In genomic region chr2:169841625-169842024, GRCh38 we compare ENCODE assay signal across 4 cellular contexts. TPM values are rescaled to one million over a fixed set of nuclear protein-coding genes. Genes with fewer than 3 reads are reported as not detected.
DNase-seq lines count a peak whose midpoint lies in the region; ATAC-seq and TF ChIP-seq lines count a peak whose summit lies in the region.
"Not testable (repeated sequence)": the region's sequence is repeated elsewhere in the genome, so short reads cannot be mapped to it uniquely, and the experiment has no call there.

No MANE protein-coding gene starts in this region.

- peak overlapping the region; percentile 19 for H3K4me3 Mint-ChIP-seq in T-helper 17 cell

- ATAC-seq in T-helper 17 cell, result not testable (repeated sequence)

- not testable (repeated sequence) for H3K4me3 ChIP-seq in cardiac muscle cell, left ventricle myocardium inferior, testis

- not testable (repeated sequence) for H3K27ac Mint-ChIP-seq in T-helper 17 cell

- not testable (repeated sequence) for TF ChIP-seq CTCF in cardiac muscle cell (IDR thresholded peaks at IDR 0.05; ENCODE audit: low read depth, low read length); left ventricle myocardium inferior (IDR thresholded peaks at IDR 0.05; ENCODE audit: borderline replicate concordance); testis (IDR thresholded peaks at IDR 0.05)

- H3K36me3 ChIP-seq in cardiac muscle cell; left ventricle myocardium inferior; testis (ENCODE audit: low read depth, missing control alignments): not testable (repeated sequence)

- H3K9me3 ChIP-seq in T-helper 17 cell (ENCODE audit: control insufficient read depth, low read length, poor library complexity, severe bottlenecking); cardiac muscle cell (ENCODE audit: low read depth); left ventricle myocardium inferior (replicated peaks); testis: not testable (repeated sequence)

- 86% methylated on average over 24 of the region's 24 CpGs; no CpG with 5 or more reads in 1 of the 2 donors for WGBS in testis, 2 donors

- TF ChIP-seq POLR2A in testis (IDR thresholded peaks at IDR 0.05), result not testable (repeated sequence)

- not testable (repeated sequence) for H3K36me3 Mint-ChIP-seq in T-helper 17 cell (ENCODE audit: low read depth)

- H3K27ac ChIP-seq in cardiac muscle cell (peak overlapping the region; percentile 96), left ventricle myocardium inferior (replicated peaks) (peak overlapping the region; percentile 79), testis (peak overlapping the region; percentile 72 to 75)

- H3K4me1 ChIP-seq in cardiac muscle cell (ENCODE audit: low read depth), result peaks cover 32% of the 10 kb centered on the region
- peaks cover 83% of the 10 kb centered on the region for H3K4me1 ChIP-seq in left ventricle myocardium inferior
- H3K4me1 ChIP-seq in testis, result peaks cover 34% of the 10 kb centered on the region

- intact Hi-C loops in left ventricle myocardium inferior (cut with micrococcal nuclease); testis (cut with DNase I; ENCODE audit: low total_unique reads): not testable (repeated sequence)

- peaks cover 28% of the 10 kb centered on the region for H3K4me1 Mint-ChIP-seq in T-helper 17 cell

- DNase-seq in T-helper 17 cell; cardiac muscle cell (ENCODE audit: low read depth in 1 of 2, low spot score in 1 of 2); left ventricle myocardium inferior; testis: not testable (repeated sequence)

- H3K27me3 ChIP-seq in cardiac muscle cell; left ventricle myocardium inferior (ENCODE audit: low read depth); testis: not testable (repeated sequence)

- H3K27me3 Mint-ChIP-seq in T-helper 17 cell, result not testable (repeated sequence)

RNA-seq across cellular contexts. Expression of gene UBR3, which starts 14.4 kb away (rescaled TPM):
- total RNA-seq in T-helper 17 cell (10 to 100 TPM; 33.6 to 34.9 TPM), cardiac muscle cell (31.8 and 53.1 TPM in 2 replicates), left ventricle myocardium inferior (99.5 TPM), testis (100 to 1,000 TPM; 122 to 132 TPM)
- polyA plus RNA-seq in cardiac muscle cell (18.7 and 26.1 TPM in 2 replicates), testis (ENCODE audit: insufficient read depth, low read depth, low replicate concordance) (24.3 TPM)

RNA-seq across cellular contexts. Expression of gene METTL5, which starts 16.9 kb away (rescaled TPM):
- 10 to 100 TPM; 22.9 to 29.4 TPM for total RNA-seq in T-helper 17 cell
- total RNA-seq in cardiac muscle cell, result 46.8 and 56.1 TPM in 2 replicates
- polyA plus RNA-seq in cardiac muscle cell, result 124 and 156 TPM in 2 replicates
- total RNA-seq in left ventricle myocardium inferior, result 60.4 TPM
- total RNA-seq in testis, result 10 to 100 TPM; 35.8 to 48.2 TPM
- 40.2 TPM for polyA plus RNA-seq in testis (ENCODE audit: insufficient read depth, low read depth, low replicate concordance)

RNA-seq across cellular contexts. Expression of gene SSB, which starts 43.0 kb away (rescaled TPM):
- total RNA-seq in T-helper 17 cell, result 100 to 1,000 TPM; 111 to 141 TPM
- total RNA-seq in cardiac muscle cell, result 64.1 and 90.7 TPM in 2 replicates
- 235 and 260 TPM in 2 replicates for polyA plus RNA-seq in cardiac muscle cell
- total RNA-seq in left ventricle myocardium inferior, result 54.8 TPM
- 10 to 100 TPM; 56.5 to 67.2 TPM for total RNA-seq in testis
- 18.0 TPM for polyA plus RNA-seq in testis (ENCODE audit: insufficient read depth, low read depth, low replicate concordance)
